ENCODE assay signal across 15 cellular contexts in genomic region chr3:83321891-83322290, GRCh38.
"Had no signal": no experiment of that assay in that cellular context is flagged by ENCODE, and none has a peak within 500 bp of the region (broad histone marks: within the 10 kb centered on the region; RNA-seq: fewer than 3 reads in every experiment).

No MANE protein-coding gene starts in this region.

- H3K4me1 ChIP-seq: gastroesophageal sphincter, parathyroid adenoma, spleen, tibial nerve had no signal

- H2AFZ ChIP-seq: parathyroid adenoma had no signal

- H3K79me2 ChIP-seq: parathyroid adenoma had no signal

- H3K27ac ChIP-seq: gastroesophageal sphincter, parathyroid adenoma, spleen, tibial nerve had no signal

- H3K27me3 ChIP-seq: gastroesophageal sphincter, spleen, tibial nerve had no signal

- H3K4me3 ChIP-seq: gastroesophageal sphincter, spleen, tibial nerve had no signal

- H3K9me3 ChIP-seq: gastroesophageal sphincter had no signal

- DNase-seq: activated CD4-positive, alpha-beta T cell treated with anti-CD3 and anti-CD28 coated beads for 36 hours; activated CD4-positive, CD25-positive, alpha-beta regulatory T cell; activated CD8-positive, alpha-beta T cell treated with anti-CD3 and anti-CD28 coated beads, Interleukin-2, amount 10 ng/mL, durations not matched to agents 7 days and 5 days; activated effector memory CD4-positive, alpha-beta T cell treated with Interleukin-2 at 50 U/mL for 16 hours; activated naive CD4-positive, alpha-beta T cell treated with Interleukin-2 at 50 U/mL for 16 hours; caudate nucleus; immature natural killer cell; midbrain; occipital lobe; right cardiac atrium; spleen; stimulated activated naive CD4-positive, alpha-beta T cell had no signal

- H3K9ac ChIP-seq: parathyroid adenoma had no signal

- H3K36me3 ChIP-seq: gastroesophageal sphincter, spleen, tibial nerve had no signal
